15 cellular contexts compared by ENCODE assay signal in the genomic region with DNA sequence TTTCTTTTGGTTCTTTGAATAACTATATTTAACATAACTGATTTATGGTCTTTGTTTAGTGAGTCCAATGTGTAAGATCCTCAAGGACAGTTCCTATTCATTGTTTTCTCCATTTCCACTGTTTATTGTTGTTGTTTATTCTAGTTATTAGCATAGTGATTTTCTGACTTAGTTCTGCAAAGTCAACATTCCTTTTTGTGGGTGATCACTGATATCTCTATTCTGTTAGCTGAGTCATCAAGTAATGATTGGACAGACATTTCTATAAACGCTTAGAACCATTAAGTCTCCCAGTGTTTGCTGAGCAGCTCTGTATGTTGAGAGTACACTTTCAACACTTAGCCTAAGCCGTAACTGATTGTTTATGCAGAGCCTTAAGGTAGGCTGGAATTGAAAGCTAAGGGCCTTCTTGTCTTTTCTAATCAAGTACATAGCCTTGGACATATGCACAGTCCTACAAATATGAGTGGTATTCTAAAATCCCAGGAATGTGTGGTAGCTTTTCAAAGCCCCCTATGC.
A peak's percentile ranks its signal among the peaks of the same experiment; 100 is the strongest.
DNase-seq lines count a peak whose midpoint lies in the region; ATAC-seq and TF ChIP-seq lines count a peak whose summit lies in the region.
"Had no signal": no experiment of that assay in that cellular context is flagged by ENCODE, and none has a peak within 500 bp of the region (broad histone marks: within the 10 kb centered on the region; RNA-seq: fewer than 3 reads in every experiment).

No MANE protein-coding gene starts in this region.

- in situ Hi-C loops in IMR-90 (cut with MboI; ENCODE audit: low sequenced_read_pairs), result no loop called here

- intact Hi-C loops in IMR-90 (cut with micrococcal nuclease), result no loop called here

- no peak overlapping the region for H2BK5ac ChIP-seq in IMR-90 (ENCODE audit: low read depth, low read length, poor library complexity, severe bottlenecking)

- H4K5ac ChIP-seq in IMR-90 (ENCODE audit: low read depth, low read length), result no peak overlapping the region

- no peak overlapping the region for H2BK120ac ChIP-seq in IMR-90 (ENCODE audit: low read depth, low read length)

- no peak overlapping the region for H3K4me3 ChIP-seq in IMR-90 (ENCODE audit: insufficient read depth, low read depth, low read length)
- H3K4me3 ChIP-seq: BLaER1, GM12878, GM23248, HAP-1, K562 had no signal

- H4K20me1 ChIP-seq in IMR-90 (ENCODE audit: insufficient read depth, low read length), result no peaks in the 10 kb centered on the region
- H4K20me1 ChIP-seq: BLaER1 had no signal

- ATAC-seq in IMR-90 (ENCODE audit: low read depth), result no peak; the same call in 1 of the 2 replicates
- ATAC-seq: GM12878, K562 had no signal

- no peak for TF ChIP-seq RAD21 in IMR-90 (IDR thresholded peaks at IDR 0.05; ENCODE audit: low read length)

- H2AK5ac ChIP-seq in IMR-90 (ENCODE audit: low read depth, low read length), result no peak overlapping the region

- CTCF ChIA-PET in IMR-90 (lab: Yijun Ruan, JAX), result no interaction called here

- WGBS in IMR-90 (ENCODE audit: extremely low coverage in 2 of 2, insufficient read length in 1 of 2), 2 experiments, result no CpG with 5 or more reads among the region's 2 CpGs

- H3K9ac ChIP-seq in IMR-90 (ENCODE audit: low read depth, low read length), result no peak overlapping the region
- H3K9ac ChIP-seq: BLaER1, GM23248 had no signal

- H3K9me3 ChIP-seq in IMR-90 (ENCODE audit: control insufficient read depth, insufficient read depth, low read length), result no peaks in the 10 kb centered on the region
- H3K9me3 ChIP-seq: HAP-1 had no signal

- no peak overlapping the region for H2AFZ ChIP-seq in IMR-90 (replicated peaks; ENCODE audit: low read length, poor library complexity)
- H2AFZ ChIP-seq: GM23248 had no signal

- H4K8ac ChIP-seq in IMR-90 (ENCODE audit: low read depth in 2 of 2, low read length in 2 of 2), result no peak overlapping the region

- H3K79me1 ChIP-seq in IMR-90 (ENCODE audit: low read depth in 1 of 2, low read length in 2 of 2), result no peaks in the 10 kb centered on the region

- no TSS peak for BruUV-seq in IMR-90 (replicated peaks; lab: Mats Ljungman, UMichigan)

- no peak overlapping the region for H3K23ac ChIP-seq in IMR-90 (ENCODE audit: low read depth, low read length)

- no peak overlapping the region for H3K4ac ChIP-seq in IMR-90 (ENCODE audit: low read depth, low read length)

- H2AK9ac ChIP-seq in IMR-90 (replicated peaks; ENCODE audit: low read depth, low read length, poor library complexity), result no peak overlapping the region

- no peak overlapping the region for H2BK15ac ChIP-seq in IMR-90 (ENCODE audit: low read depth, low read length)

- H2BK20ac ChIP-seq in IMR-90 (ENCODE audit: low read depth, low read length), result no peak overlapping the region

- TF ChIP-seq CTCF in IMR-90 (conservative IDR thresholded peaks at IDR 0.05; ENCODE audit: low read depth, low read length), result no peak

- H3K4me2 ChIP-seq in IMR-90 (ENCODE audit: low read depth, low read length), result no peak overlapping the region
- H3K4me2 ChIP-seq: BLaER1 had no signal

- H3K27me3 ChIP-seq in IMR-90 (ENCODE audit: control insufficient read depth, insufficient read depth, low read length), result no peaks in the 10 kb centered on the region
- H3K27me3 ChIP-seq: BLaER1 had no signal

- H3K56ac ChIP-seq in IMR-90 (ENCODE audit: extremely low read depth, insufficient read depth, low read length), result no peak overlapping the region

- dilution Hi-C loops in IMR-90 (cut with HindIII; ENCODE audit: low sequenced_read_pairs, unreplicated experiment), result no loop called here

- POLR2A ChIA-PET in IMR-90 (lab: Charles Lee; ENCODE audit: unreplicated experiment), result no interaction called here

- DNase-seq in DMS53 (lab: John Stamatoyannopoulos, UW), result peak; percentile 64
- no peak for DNase-seq in IMR-90
- DNase-seq in astrocyte of the hippocampus (ENCODE audit: low read depth, low spot score), result peak; percentile 15
- no peak for DNase-seq in stimulated activated naive CD4-positive, alpha-beta T cell (lab: John Stamatoyannopoulos, UW)
- no peak for DNase-seq in NCI-H2107 treated with DMSO at 0.1 percent for 48 hours (lab: John Stamatoyannopoulos, UW; ENCODE audit: unreplicated experiment)
- DNase-seq in GM19238 (ENCODE audit: insufficient read length, low spot score), result no peak
- DNase-seq: CD4-positive, alpha-beta memory T cell; DMS153; DND-41; EL; GM23248 had no signal

- H3K36me3 ChIP-seq in IMR-90 (ENCODE audit: control insufficient read depth, insufficient read depth, low read length), result no peaks in the 10 kb centered on the region
- H3K36me3 ChIP-seq: HAP-1 had no signal

- H3K27ac ChIP-seq in IMR-90 (ENCODE audit: insufficient read depth, low read length), result no peak overlapping the region
- H3K27ac ChIP-seq: BLaER1, GM23248 had no signal

- H4K91ac ChIP-seq in IMR-90 (ENCODE audit: insufficient read depth, low read depth, low read length), result no peak overlapping the region

- no peak overlapping the region for H3K18ac ChIP-seq in IMR-90 (ENCODE audit: low read depth, low read length)

- H3K4me1 ChIP-seq in IMR-90 (ENCODE audit: control insufficient read depth, insufficient read depth, low read length), result no peaks in the 10 kb centered on the region
- H3K4me1 ChIP-seq: BLaER1, HAP-1 had no signal

- H3K9me1 ChIP-seq in IMR-90 (ENCODE audit: insufficient read depth, low read length), result no peaks in the 10 kb centered on the region

- no peak for TF ChIP-seq POLR2A in IMR-90 (IDR thresholded peaks at IDR 0.05; ENCODE audit: low read depth, low read length)

- H3K14ac ChIP-seq in IMR-90 (replicated peaks; ENCODE audit: low read depth, low read length), result no peak overlapping the region

TF ChIP-seq in IMR-90, 13 proteins besides CTCF, POLR2A, EP300 and RAD21:
- TF ChIP-seq FOS (IDR thresholded peaks at IDR 0.05; ENCODE audit: low read depth, low read length), result no peak
- TF ChIP-seq MAFK (IDR thresholded peaks at IDR 0.05; ENCODE audit: low read depth, low read length), result peak; percentile 24; the same call in 1 of the 2 replicates
- TF ChIP-seq SMC3 (IDR thresholded peaks at IDR 0.05; ENCODE audit: low read depth, low read length), result no peak

Comparison
In these comparisons a context has a peak if more than half of its experiments do, and no peak if none do; other contexts are left out.
1. DNase-seq: peak in DMS53 (single experiment) and astrocyte of the hippocampus (single experiment); none in IMR-90 (single experiment), stimulated activated naive CD4-positive, alpha-beta T cell (0 of 6), NCI-H2107 treated with DMSO at 0.1 percent for 48 hours (single experiment) and GM19238 (single experiment).